In the genomic region with DNA sequence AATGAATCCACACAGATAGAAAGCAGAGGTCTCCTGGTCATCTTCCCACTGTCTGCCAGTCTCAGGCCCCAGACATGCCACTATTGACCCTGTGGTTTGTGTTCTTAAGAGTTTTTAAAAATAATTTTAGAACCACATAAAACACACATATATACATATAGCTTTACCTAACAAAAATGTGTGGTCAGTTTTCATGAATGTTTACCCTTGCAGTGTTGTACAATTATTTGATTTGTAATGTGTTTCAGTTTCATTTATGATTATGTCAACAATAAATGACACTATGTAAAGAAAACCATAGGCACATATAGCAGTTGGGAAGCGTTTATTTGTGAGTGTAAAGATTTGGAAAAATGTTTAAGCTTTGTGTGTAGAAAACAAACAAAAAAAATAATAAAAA, we compare ENCODE assay signal across 31 cellular contexts.
"Had no signal": no experiment of that assay in that cellular context is flagged by ENCODE, and none has a peak within 500 bp of the region (broad histone marks: within the 10 kb centered on the region; RNA-seq: fewer than 3 reads in every experiment).

No MANE protein-coding gene starts in this region.

- H3K4me3 Mint-ChIP-seq: activated CD4-positive, alpha-beta memory T cell treated with anti-CD3 and anti-CD28 coated beads for 36 hours; activated CD4-positive, alpha-beta T cell treated with anti-CD3 and anti-CD28 coated beads for 36 hours; activated CD4-positive, alpha-beta T cell treated with anti-CD3 and anti-CD28 coated beads, Interleukin-2, amount 10 ng/mL, durations not matched to agents 24 days and 14 days; activated CD8-positive, alpha-beta memory T cell treated with anti-CD3 and anti-CD28 coated beads, Interleukin-2, amount 10 ng/mL, durations not matched to agents 7 days and 5 days; activated CD8-positive, alpha-beta T cell treated with anti-CD3 and anti-CD28 coated beads, Interleukin-2, amount 10 ng/mL, durations not matched to agents 7 days and 5 days; activated naive CD4-positive, alpha-beta T cell treated with anti-CD3 and anti-CD28 coated beads for 36 hours; activated naive CD4-positive, alpha-beta T cell treated with anti-CD3 and anti-CD28 coated beads, Interleukin-2, amount 50 U/mL, for 24 hours; activated naive CD8-positive, alpha-beta T cell treated with anti-CD3 and anti-CD28 coated beads for 36 hours; activated naive CD8-positive, alpha-beta T cell treated with anti-CD3 and anti-CD28 coated beads, Interleukin-2, amount 50 U/mL, for 24 hours; activated T-helper 1 cell treated with anti-CD3 and anti-CD28 coated beads, Interleukin-12 subunit alpha, Interleukin-12 subunit beta, Interleukin-2, Interleukin-4 antibody, amounts not matched to agents 30 ng/mL and 10 ng/mL and 1 ng/mL, durations not matched to agents 14 hours and 24 hours and 36 hours; T-helper 17 cell; T-helper 2 cell treated with Interferon-gamma antibody and Interleukin-4, amounts not matched to agents 5 μg/mL and 100 μg/mL, for 36 hours had no signal

- H3K9me3 Mint-ChIP-seq: activated CD4-positive, alpha-beta memory T cell treated with anti-CD3 and anti-CD28 coated beads for 36 hours; activated CD4-positive, alpha-beta T cell treated with anti-CD3 and anti-CD28 coated beads, Interleukin-2, amount 10 ng/mL, durations not matched to agents 24 days and 14 days; activated naive CD4-positive, alpha-beta T cell treated with anti-CD3 and anti-CD28 coated beads for 36 hours; activated naive CD4-positive, alpha-beta T cell treated with anti-CD3 and anti-CD28 coated beads, Interleukin-2, amount 50 U/mL, for 24 hours; activated naive CD8-positive, alpha-beta T cell treated with anti-CD3 and anti-CD28 coated beads for 36 hours; activated naive CD8-positive, alpha-beta T cell treated with anti-CD3 and anti-CD28 coated beads, Interleukin-2, amount 50 U/mL, for 24 hours; activated T-helper 1 cell treated with anti-CD3 and anti-CD28 coated beads, Interleukin-12 subunit alpha, Interleukin-12 subunit beta, Interleukin-2, Interleukin-4 antibody, amounts not matched to agents 30 ng/mL and 10 ng/mL and 1 ng/mL, durations not matched to agents 14 hours and 24 hours and 36 hours; activated T-helper 2 cell treated with anti-CD3 and anti-CD28 coated beads, Interferon-gamma antibody, Interleukin-2, Interleukin-4, amounts not matched to agents 10 μg/mL and 5 μg/mL and 100 μg/mL, durations not matched to agents 14 hours and 24 hours and 36 hours; T-helper 2 cell treated with Interferon-gamma antibody and Interleukin-4, amounts not matched to agents 5 μg/mL and 100 μg/mL, for 36 hours had no signal

- H3K4me3 ChIP-seq: adrenal gland, body of pancreas, colonic mucosa, esophagus squamous epithelium, gastroesophageal sphincter had no signal

- H3K27me3 Mint-ChIP-seq: activated CD4-positive, alpha-beta memory T cell treated with anti-CD3 and anti-CD28 coated beads for 36 hours; activated CD4-positive, alpha-beta T cell treated with anti-CD3 and anti-CD28 coated beads for 36 hours; activated CD4-positive, alpha-beta T cell treated with anti-CD3 and anti-CD28 coated beads, Interleukin-2, amount 10 ng/mL, durations not matched to agents 24 days and 14 days; activated CD8-positive, alpha-beta memory T cell treated with anti-CD3 and anti-CD28 coated beads, Interleukin-2, amount 10 ng/mL, durations not matched to agents 7 days and 5 days; activated naive CD4-positive, alpha-beta T cell treated with anti-CD3 and anti-CD28 coated beads, Interleukin-2, amount 50 U/mL, for 24 hours; activated naive CD8-positive, alpha-beta T cell treated with anti-CD3 and anti-CD28 coated beads for 36 hours; activated naive CD8-positive, alpha-beta T cell treated with anti-CD3 and anti-CD28 coated beads, Interleukin-2, amount 50 U/mL, for 24 hours; T-helper 17 cell had no signal

- H3K4me1 Mint-ChIP-seq: activated CD4-positive, alpha-beta T cell treated with anti-CD3 and anti-CD28 coated beads for 36 hours; activated CD4-positive, alpha-beta T cell treated with anti-CD3 and anti-CD28 coated beads, Interleukin-2, amount 10 ng/mL, durations not matched to agents 24 days and 14 days; activated CD8-positive, alpha-beta memory T cell treated with anti-CD3 and anti-CD28 coated beads, Interleukin-2, amount 10 ng/mL, durations not matched to agents 7 days and 5 days; activated naive CD4-positive, alpha-beta T cell treated with anti-CD3 and anti-CD28 coated beads, Interleukin-2, amount 50 U/mL, for 24 hours; activated naive CD8-positive, alpha-beta T cell treated with anti-CD3 and anti-CD28 coated beads for 36 hours; activated naive CD8-positive, alpha-beta T cell treated with anti-CD3 and anti-CD28 coated beads, Interleukin-2, amount 50 U/mL, for 24 hours; T-helper 17 cell had no signal

- H3K27ac Mint-ChIP-seq: activated CD4-positive, alpha-beta memory T cell treated with anti-CD3 and anti-CD28 coated beads for 36 hours; activated CD4-positive, alpha-beta T cell treated with anti-CD3 and anti-CD28 coated beads for 36 hours; activated CD4-positive, alpha-beta T cell treated with anti-CD3 and anti-CD28 coated beads, Interleukin-2, amount 10 ng/mL, durations not matched to agents 24 days and 14 days; activated CD8-positive, alpha-beta memory T cell treated with anti-CD3 and anti-CD28 coated beads, Interleukin-2, amount 10 ng/mL, durations not matched to agents 7 days and 5 days; activated CD8-positive, alpha-beta T cell treated with anti-CD3 and anti-CD28 coated beads, Interleukin-2, amount 10 ng/mL, durations not matched to agents 7 days and 5 days; activated naive CD4-positive, alpha-beta T cell treated with anti-CD3 and anti-CD28 coated beads for 36 hours; activated naive CD4-positive, alpha-beta T cell treated with anti-CD3 and anti-CD28 coated beads, Interleukin-2, amount 50 U/mL, for 24 hours; activated naive CD8-positive, alpha-beta T cell treated with anti-CD3 and anti-CD28 coated beads for 36 hours; activated naive CD8-positive, alpha-beta T cell treated with anti-CD3 and anti-CD28 coated beads, Interleukin-2, amount 50 U/mL, for 24 hours; activated T-helper 1 cell treated with anti-CD3 and anti-CD28 coated beads, Interleukin-12 subunit alpha, Interleukin-12 subunit beta, Interleukin-2, Interleukin-4 antibody, amounts not matched to agents 30 ng/mL and 10 ng/mL and 1 ng/mL, durations not matched to agents 14 hours and 24 hours and 36 hours; activated T-helper 2 cell treated with anti-CD3 and anti-CD28 coated beads, Interferon-gamma antibody, Interleukin-2, Interleukin-4, amounts not matched to agents 10 μg/mL and 5 μg/mL and 100 μg/mL, durations not matched to agents 14 hours and 24 hours and 36 hours; T-helper 17 cell; T-helper 2 cell treated with Interferon-gamma antibody and Interleukin-4, amounts not matched to agents 5 μg/mL and 100 μg/mL, for 36 hours had no signal

- ATAC-seq: activated CD4-positive, alpha-beta T cell treated with anti-CD3 and anti-CD28 coated beads for 36 hours; activated CD8-positive, alpha-beta memory T cell treated with anti-CD3 and anti-CD28 coated beads, Interleukin-2, amount 10 ng/mL, durations not matched to agents 7 days and 5 days; activated CD8-positive, alpha-beta T cell treated with anti-CD3 and anti-CD28 coated beads, Interleukin-2, amount 10 ng/mL, durations not matched to agents 7 days and 5 days; activated naive CD8-positive, alpha-beta T cell treated with anti-CD3 and anti-CD28 coated beads, Interleukin-2, amount 50 U/mL, for 24 hours; body of pancreas; gastroesophageal sphincter; T-helper 17 cell had no signal

- DNase-seq: activated CD4-positive, alpha-beta memory T cell treated with anti-CD3 and anti-CD28 coated beads for 36 hours; activated CD4-positive, alpha-beta T cell treated with anti-CD3 and anti-CD28 coated beads for 36 hours; activated CD4-positive, alpha-beta T cell treated with anti-CD3 and anti-CD28 coated beads, Interleukin-2, amount 10 ng/mL, durations not matched to agents 24 days and 14 days; activated CD4-positive, CD25-positive, alpha-beta regulatory T cell; activated CD4-positive, CD25-positive, alpha-beta regulatory T cell treated with anti-CD3 and anti-CD28 coated beads, Interleukin-2, amount 50 U/mL, for 72 hours; activated CD8-positive, alpha-beta memory T cell treated with anti-CD3 and anti-CD28 coated beads, Interleukin-2, amount 10 ng/mL, durations not matched to agents 7 days and 5 days; activated CD8-positive, alpha-beta memory T cell treated with anti-CD3 and anti-CD28 coated beads, Interleukin-2, amount 50 U/mL, for 4 hours; activated CD8-positive, alpha-beta T cell treated with anti-CD3 and anti-CD28 coated beads, Interleukin-2, amount 10 ng/mL, durations not matched to agents 7 days and 5 days; activated effector memory CD4-positive, alpha-beta T cell treated with anti-CD3 and anti-CD28 coated beads, Interleukin-2, amount 50 U/mL, for 16 hours; activated naive CD4-positive, alpha-beta T cell treated with anti-CD3 and anti-CD28 coated beads for 36 hours; activated naive CD8-positive, alpha-beta T cell treated with anti-CD3 and anti-CD28 coated beads for 36 hours; activated naive CD8-positive, alpha-beta T cell treated with anti-CD3 and anti-CD28 coated beads, Interleukin-2, amount 50 U/mL, for 24 hours; activated T-cell treated with anti-CD3 and anti-CD28 coated beads, Interleukin-2, amount 50 U/mL, for 1 hour; activated T-cell treated with anti-CD3 and anti-CD28 coated beads, Interleukin-2, amount 50 U/mL, for 48 hours; adrenal gland; amygdala; body of pancreas; central memory CD4-positive, alpha-beta T cell; cerebellar nuclear complex; colonic mucosa; effector CD8-positive, alpha-beta T cell; esophagus squamous epithelium; foreskin melanocyte; T-helper 1 cell; T-helper 17 cell; T1000 had no signal
